In the genomic region with DNA sequence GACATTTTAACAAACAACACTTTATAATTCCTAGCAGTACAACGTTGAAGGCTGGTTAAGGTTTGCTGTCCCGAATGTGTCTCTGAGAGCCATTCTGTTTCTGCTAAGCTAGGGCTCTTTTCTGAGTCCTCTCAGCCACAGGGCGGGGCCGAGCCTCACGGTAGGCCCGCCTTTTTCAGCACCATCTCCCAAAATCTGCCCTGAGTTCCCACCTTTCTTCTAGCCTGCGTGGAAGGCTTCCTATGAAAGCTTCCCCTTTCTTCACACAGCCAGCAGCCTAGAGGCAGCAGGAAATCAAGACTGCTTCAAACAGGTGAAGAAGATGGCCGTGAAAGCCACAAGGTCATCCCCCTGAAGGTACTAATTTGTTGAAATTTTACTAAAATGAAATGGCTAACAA, we compare ENCODE assay signal across 12 cellular contexts.
DNase-seq lines count a peak whose midpoint lies in the region; ATAC-seq and TF ChIP-seq lines count a peak whose summit lies in the region.
"Had no signal": no experiment of that assay in that cellular context is flagged by ENCODE, and none has a peak within 500 bp of the region (broad histone marks: within the 10 kb centered on the region; RNA-seq: fewer than 3 reads in every experiment).

No MANE protein-coding gene starts in this region.

- TF ChIP-seq CTCF in retinal pigment epithelial cell (conservative IDR thresholded peaks at IDR 0.05; ENCODE audit: low read depth, low read length) (no peak), GM13977 (IDR thresholded peaks at IDR 0.05; ENCODE audit: extremely low read depth, insufficient read depth, missing control alignments) (no peak), WERI-Rb-1 (IDR thresholded peaks at IDR 0.05; ENCODE audit: low read depth, low read length) (no peak)

- H3K27ac ChIP-seq in WERI-Rb-1: no peak overlapping the region

- H3K4me3 ChIP-seq in H7 (ENCODE audit: insufficient read depth, low read depth, low read length): no peak overlapping the region
- peak overlapping the region; percentile 48 for H3K4me3 ChIP-seq in retinal pigment epithelial cell (ENCODE audit: low read length)
- H3K4me3 ChIP-seq in WERI-Rb-1 (ENCODE audit: low read depth, low read length): no peak overlapping the region

- no peak overlapping the region for H3K27ac Mint-ChIP-seq in T-helper 17 cell
- H3K27ac Mint-ChIP-seq: stimulated activated naive B cell treated with anti-CD40 and anti-IgM and Interleukin-4, amounts not matched to agents 10 μg/mL and 1 μg/mL and 100 μg/mL, for 72 hours had no signal

- DNase-seq in H7 (peak; percentile 4), RPMI7951 (ENCODE audit: low read depth) (peak; percentile 47), retinal pigment epithelial cell (ENCODE audit: low read depth) (no peak), T-helper 17 cell (no peak), GM13977 (ENCODE audit: low spot score) (no peak), WERI-Rb-1 (no peak)
- DNase-seq: activated naive CD4-positive, alpha-beta T cell treated with anti-CD3 and anti-CD28 coated beads, Interleukin-2, amount 50 U/mL, for 16 hours; central memory CD4-positive, alpha-beta T cell; NCI-H2107; right cardiac atrium; stimulated activated naive B cell treated with anti-CD40 and anti-IgM and Interleukin-4, amounts not matched to agents 10 μg/mL and 1 μg/mL and 100 μg/mL, for 72 hours had no signal

- no peaks in the 10 kb centered on the region for H3K27me3 Mint-ChIP-seq in T-helper 17 cell
- H3K27me3 Mint-ChIP-seq: stimulated activated naive B cell treated with anti-CD40 and anti-IgM and Interleukin-4, amounts not matched to agents 10 μg/mL and 1 μg/mL and 100 μg/mL, for 72 hours had no signal

- ATAC-seq in esophagus mucosa (peak; percentile 29), T-helper 17 cell (no peak)
- ATAC-seq: right cardiac atrium; stimulated activated naive B cell treated with anti-CD40 and anti-IgM and Interleukin-4, amounts not matched to agents 10 μg/mL and 1 μg/mL and 100 μg/mL, for 72 hours had no signal

- no peak overlapping the region for H3K4me3 Mint-ChIP-seq in T-helper 17 cell
- H3K4me3 Mint-ChIP-seq: stimulated activated naive B cell treated with anti-CD40 and anti-IgM and Interleukin-4, amounts not matched to agents 10 μg/mL and 1 μg/mL and 100 μg/mL, for 72 hours had no signal

- H3K36me3 ChIP-seq in H7 (replicated peaks; ENCODE audit: control insufficient read depth, insufficient read depth, low read length): no peaks in the 10 kb centered on the region
- no peaks in the 10 kb centered on the region for H3K36me3 ChIP-seq in WERI-Rb-1

- in situ Hi-C loops in GM13977 (cut with MboI; ENCODE audit: low pct_unique_long_range_greater_than_20kb, low sequenced_read_pairs, unreplicated experiment): no loop called here

- H3K36me3 Mint-ChIP-seq in T-helper 17 cell (ENCODE audit: low read depth): no peaks in the 10 kb centered on the region
- H3K36me3 Mint-ChIP-seq: stimulated activated naive B cell treated with anti-CD40 and anti-IgM and Interleukin-4, amounts not matched to agents 10 μg/mL and 1 μg/mL and 100 μg/mL, for 72 hours had no signal

- no peaks in the 10 kb centered on the region for H3K4me1 Mint-ChIP-seq in T-helper 17 cell
- H3K4me1 Mint-ChIP-seq: stimulated activated naive B cell treated with anti-CD40 and anti-IgM and Interleukin-4, amounts not matched to agents 10 μg/mL and 1 μg/mL and 100 μg/mL, for 72 hours had no signal

- H3K27me3 ChIP-seq in H7 (ENCODE audit: control insufficient read depth, insufficient read depth, low read length) (no peaks in the 10 kb centered on the region), WERI-Rb-1 (ENCODE audit: insufficient read depth, low read depth, severe bottlenecking) (no peaks in the 10 kb centered on the region)

- no peaks in the 10 kb centered on the region for H3K9me3 ChIP-seq in T-helper 17 cell (ENCODE audit: control insufficient read depth, low read length, poor library complexity, severe bottlenecking)
- H3K9me3 ChIP-seq in WERI-Rb-1 (ENCODE audit: severe bottlenecking): no peaks in the 10 kb centered on the region

Comparison
In these comparisons a context has a peak if more than half of its experiments do, and no peak if none do; other contexts are left out.
1. DNase-seq: peak in H7 (single experiment) and RPMI7951 (single experiment); none in retinal pigment epithelial cell (single experiment), T-helper 17 cell (0 of 3), GM13977 (single experiment) and WERI-Rb-1 (single experiment).